ENCODE assay signal across 20 cellular contexts in genomic region chr12:46522141-46522540, GRCh38.
DNase-seq lines count a peak whose midpoint lies in the region; ATAC-seq lines count a peak whose summit lies in the region.
"Had no signal": no experiment of that assay in that cellular context is flagged by ENCODE, and none has a peak within 500 bp of the region (broad histone marks: within the 10 kb centered on the region; RNA-seq: fewer than 3 reads in every experiment).

No MANE protein-coding gene starts in this region.

- H3K4me1 ChIP-seq in adipocyte (ENCODE audit: control insufficient read depth, insufficient read depth, low read length): peaks cover 67% of the 10 kb centered on the region

- H3K27me3 Mint-ChIP-seq in naive thymus-derived CD8-positive, alpha-beta T cell: no peaks in the 10 kb centered on the region
- H3K27me3 Mint-ChIP-seq: stimulated activated naive B cell treated with anti-CD40 and anti-IgM and Interleukin-4, amounts not matched to agents 10 μg/mL and 1 μg/mL and 100 μg/mL, for 72 hours had no signal

- H3K27ac Mint-ChIP-seq in naive thymus-derived CD8-positive, alpha-beta T cell: peak overlapping the region in 7 of 10 donors; percentile 18 to 88 (median 58)
- H3K27ac Mint-ChIP-seq: CD8-positive, alpha-beta T cell; neural progenitor cell; stimulated activated naive B cell treated with anti-CD40 and anti-IgM and Interleukin-4, amounts not matched to agents 10 μg/mL and 1 μg/mL and 100 μg/mL, for 72 hours had no signal

- H3K4me3 Mint-ChIP-seq in naive thymus-derived CD8-positive, alpha-beta T cell: no peak overlapping the region
- H3K4me3 Mint-ChIP-seq: CD8-positive, alpha-beta T cell; neural progenitor cell; stimulated activated naive B cell treated with anti-CD40 and anti-IgM and Interleukin-4, amounts not matched to agents 10 μg/mL and 1 μg/mL and 100 μg/mL, for 72 hours had no signal

- DNase-seq in NCI-H1105 treated with DMSO at 0.1 percent for 48 hours (lab: John Stamatoyannopoulos, UW) (peak; percentile 14), NCI-H1105 (lab: John Stamatoyannopoulos, UW) (no peak), adipocyte (ENCODE audit: low read depth) (peak; percentile 25), KBM-7 (no peak), NCI-H1417 treated with DMSO at 0.1 percent for 48 hours (lab: John Stamatoyannopoulos, UW) (no peak)
- no peak for DNase-seq in naive thymus-derived CD8-positive, alpha-beta T cell
- DNase-seq: anterior cingulate cortex; CD8-positive, alpha-beta T cell; EL; lower lobe of right lung; NCI-H1092 treated with DMSO at 0.1 percent for 48 hours; NCI-H226; stimulated activated naive B cell treated with anti-CD40 and anti-IgM and Interleukin-4, amounts not matched to agents 10 μg/mL and 1 μg/mL and 100 μg/mL, for 72 hours; upper lobe of left lung had no signal

- no peaks in the 10 kb centered on the region for H3K36me3 ChIP-seq in KOPT-K1 (ENCODE audit: insufficient read depth, low read length)
- no peaks in the 10 kb centered on the region for H3K36me3 ChIP-seq in adipocyte (ENCODE audit: control insufficient read depth, insufficient read depth, low read length, severe bottlenecking)
- H3K36me3 ChIP-seq: esophagus muscularis mucosa, lower lobe of right lung, neural progenitor cell, upper lobe of left lung had no signal

- H3K4me1 Mint-ChIP-seq in naive thymus-derived CD8-positive, alpha-beta T cell: peaks cover 26 to 72% (median 51%) of the 10 kb centered on the region in 4 donors

- no peak for ATAC-seq in naive thymus-derived CD8-positive, alpha-beta T cell
- ATAC-seq in HG02852 (IDR thresholded peaks at IDR 0.05; ENCODE audit: unreplicated experiment): no peak
- ATAC-seq: CD8-positive, alpha-beta T cell; stimulated activated naive B cell treated with anti-CD40 and anti-IgM and Interleukin-4, amounts not matched to agents 10 μg/mL and 1 μg/mL and 100 μg/mL, for 72 hours had no signal

- in situ Hi-C loops in KBM-7 (cut with MboI; ENCODE audit: low pct_unique_long_range_greater_than_20kb, low sequenced_read_pairs): no loop called here

- H3K27me3 ChIP-seq in adipocyte (replicated peaks; ENCODE audit: control insufficient read depth, insufficient read depth, low read length): no peaks in the 10 kb centered on the region
- H3K27me3 ChIP-seq: esophagus muscularis mucosa, neural progenitor cell, upper lobe of left lung had no signal

- no peaks in the 10 kb centered on the region for H3K36me3 Mint-ChIP-seq in naive thymus-derived CD8-positive, alpha-beta T cell
- H3K36me3 Mint-ChIP-seq: CD8-positive, alpha-beta T cell; neural progenitor cell had no signal

- no peaks in the 10 kb centered on the region for H3K9me3 Mint-ChIP-seq in naive thymus-derived CD8-positive, alpha-beta T cell
- H3K9me3 Mint-ChIP-seq: CD8-positive, alpha-beta T cell; neural progenitor cell; stimulated activated naive B cell treated with anti-CD40 and anti-IgM and Interleukin-4, amounts not matched to agents 10 μg/mL and 1 μg/mL and 100 μg/mL, for 72 hours had no signal

- peak overlapping the region; percentile 14 for H3K4me3 ChIP-seq in adipocyte (ENCODE audit: low read length)
- H3K4me3 ChIP-seq: esophagus muscularis mucosa, lower lobe of right lung, neural progenitor cell, upper lobe of left lung had no signal

- H3K27ac ChIP-seq in KOPT-K1 (ENCODE audit: low read depth, low read length, poor library complexity, severe bottlenecking): peak overlapping the region; percentile 23
- H3K27ac ChIP-seq: 22Rv1, esophagus muscularis mucosa, lower lobe of right lung, neural progenitor cell, upper lobe of left lung, VCaP had no signal

- peaks cover under 1% of the 10 kb centered on the region for H3K9me3 ChIP-seq in KOPT-K1 (ENCODE audit: insufficient read depth, low read length, poor library complexity, severe bottlenecking)
- no peaks in the 10 kb centered on the region for H3K9me3 ChIP-seq in adipocyte (ENCODE audit: control insufficient read depth, low read length)
- H3K9me3 ChIP-seq: esophagus muscularis mucosa, lower lobe of right lung, upper lobe of left lung had no signal

- POLR2A ChIA-PET in naive thymus-derived CD8-positive, alpha-beta T cell (lab: Charles Lee): interaction anchor here (1.1 kb wide), 1 partner anchor 149 kb away, joined by 5 read pairs; the partner anchor contains the start of gene SLC38A2

- peak overlapping the region; percentile 74 for H3K9ac ChIP-seq in adipocyte (ENCODE audit: low read length)
- H3K9ac ChIP-seq: neural progenitor cell had no signal

Comparison
In these comparisons a context has a peak if more than half of its experiments do, and no peak if none do; other contexts are left out.
1. DNase-seq: peak in NCI-H1105 treated with DMSO at 0.1 percent for 48 hours (single experiment) and adipocyte (single experiment); none in NCI-H1105 (single experiment), naive thymus-derived CD8-positive, alpha-beta T cell (0 of 10), KBM-7 (single experiment) and NCI-H1417 treated with DMSO at 0.1 percent for 48 hours (single experiment).